Comparison of ENCODE assay signal across 8 cellular contexts in the genomic region with DNA sequence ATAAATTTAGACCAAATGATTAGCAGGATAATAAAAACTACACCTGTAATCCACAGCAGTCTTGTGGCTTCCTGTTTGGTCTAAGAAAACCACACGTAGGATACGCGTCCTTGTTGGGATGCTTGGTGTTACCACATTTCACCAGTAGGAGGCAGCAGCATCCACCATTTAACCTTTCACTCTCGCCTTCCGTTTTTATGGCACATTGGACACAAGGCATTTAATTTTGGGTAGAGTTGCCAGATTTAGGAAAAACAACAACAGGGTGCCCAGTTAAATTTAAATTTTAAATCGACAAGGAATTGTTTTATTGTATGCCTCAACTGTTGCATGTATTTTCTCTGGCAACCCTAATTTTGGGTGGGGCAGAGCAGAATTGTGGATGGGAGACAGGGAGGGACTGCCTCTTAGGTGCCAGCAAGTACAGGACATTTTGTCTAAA. TPM values are rescaled to one million over a fixed set of nuclear protein-coding genes. Genes with fewer than 3 reads are reported as not detected.
A peak's percentile ranks its signal among the peaks of the same experiment; 100 is the strongest.
DNase-seq lines count a peak whose midpoint lies in the region; ATAC-seq, FAIRE-seq and TF ChIP-seq lines count a peak whose summit lies in the region.

No MANE protein-coding gene starts in this region.

- no peaks in the 10 kb centered on the region; the same call in 1 of the 2 replicates for H3K4me1 ChIP-seq in BE2C
- H3K4me1 ChIP-seq in OCI-LY3 (ENCODE audit: low read length) = peaks cover 5% of the 10 kb centered on the region; the same call in 1 of the 2 replicates

- H3K9me3 Mint-ChIP-seq in activated T-cell treated with anti-CD3 and anti-CD28 coated beads, Interleukin-2, amount 50 U/mL, for 24 hours = no peaks in the 10 kb centered on the region
- peaks cover 4% of the 10 kb centered on the region for H3K9me3 Mint-ChIP-seq in neural crest cell

- peak; percentile 95 for TF ChIP-seq CTCF in BE2C (IDR thresholded peaks at IDR 0.05; ENCODE audit: low read depth, low read length)
- TF ChIP-seq CTCF in OCI-LY3 (IDR thresholded peaks at IDR 0.05; ENCODE audit: low read depth, low read length) = peak; percentile 93
- TF ChIP-seq CTCF in neural crest cell (conservative IDR thresholded peaks at IDR 0.05) = peak; percentile 93

- no peak overlapping the region for H2AFZ ChIP-seq in OCI-LY3 (ENCODE audit: low read depth, low read length)

- H3K36me3 Mint-ChIP-seq in activated T-cell treated with anti-CD3 and anti-CD28 coated beads, Interleukin-2, amount 50 U/mL, for 24 hours (ENCODE audit: low read depth) = no peaks in the 10 kb centered on the region
- H3K36me3 Mint-ChIP-seq in neural crest cell (ENCODE audit: low read depth) = no peaks in the 10 kb centered on the region

- no peaks in the 10 kb centered on the region for H4K20me1 ChIP-seq in OCI-LY3 (ENCODE audit: insufficient read depth, low read length)

- peaks cover 7% of the 10 kb centered on the region for H3K27me3 Mint-ChIP-seq in activated T-cell treated with anti-CD3 and anti-CD28 coated beads, Interleukin-2, amount 50 U/mL, for 24 hours
- H3K27me3 Mint-ChIP-seq in neural crest cell (ENCODE audit: low read depth) = no peaks in the 10 kb centered on the region

- no peaks in the 10 kb centered on the region for H3K27me3 ChIP-seq in BE2C
- H3K27me3 ChIP-seq in OCI-LY3 (ENCODE audit: low read depth, low read length) = peaks cover 46% of the 10 kb centered on the region

- no peaks in the 10 kb centered on the region for H3K36me3 ChIP-seq in BE2C
- H3K36me3 ChIP-seq in OCI-LY3 (replicated peaks; ENCODE audit: low read depth, low read length) = no peaks in the 10 kb centered on the region

- H3K27ac ChIP-seq in OCI-LY3 (ENCODE audit: low read length) (no peak overlapping the region), substantia nigra (ENCODE audit: low read depth, low read length, poor library complexity, severe bottlenecking) (no peak overlapping the region)

- H3K79me2 ChIP-seq in OCI-LY3 (ENCODE audit: low read length) = no peaks in the 10 kb centered on the region

- 0 out of 2 replicates have a peak overlapping the region, but pooled peaks have one; percentile 8 for H3K4me2 ChIP-seq in OCI-LY3 (ENCODE audit: low read length)

- ATAC-seq in GM19372 (IDR thresholded peaks at IDR 0.05; ENCODE audit: low read depth, unreplicated experiment) = peak; percentile 73

- H3K4me3 ChIP-seq in BE2C (ENCODE audit: low read depth, low read length) (no peak overlapping the region), OCI-LY3 (ENCODE audit: low read length) (no peak overlapping the region)

- H3K9ac ChIP-seq in OCI-LY3 (ENCODE audit: low read length) = no peak overlapping the region

- peak; percentile 54 for DNase-seq in BE2C
- DNase-seq in HTR-8/SVneo (ENCODE audit: insufficient read length, low spot score) = peak; percentile 60
- peak; percentile 68 for DNase-seq in activated T-cell treated with anti-CD3 and anti-CD28 coated beads, Interleukin-2, amount 50 U/mL, for 24 hours
- DNase-seq in fibroblast of gingiva (ENCODE audit: low read depth) = peak; percentile 53
- peak; percentile 77 for DNase-seq in neural crest cell (ENCODE audit: low read depth, low spot score)
- DNase-seq in substantia nigra (lab: John Stamatoyannopoulos, UW) = peak in 39 of 49 donors; percentile 2 to 67 (median 42)

- peak; percentile 20 for FAIRE-seq in HTR-8/SVneo (lab: Jason Lieb, UNC)

- no peak overlapping the region for H3K4me3 Mint-ChIP-seq in activated T-cell treated with anti-CD3 and anti-CD28 coated beads, Interleukin-2, amount 50 U/mL, for 24 hours
- H3K4me3 Mint-ChIP-seq in neural crest cell = no peak overlapping the region

- peaks cover 22% of the 10 kb centered on the region for H3K4me1 Mint-ChIP-seq in activated T-cell treated with anti-CD3 and anti-CD28 coated beads, Interleukin-2, amount 50 U/mL, for 24 hours (ENCODE audit: low read depth)
- no peaks in the 10 kb centered on the region for H3K4me1 Mint-ChIP-seq in neural crest cell

- H3K9me3 ChIP-seq in BE2C (no peaks in the 10 kb centered on the region), OCI-LY3 (ENCODE audit: insufficient read depth, low read length) (no peaks in the 10 kb centered on the region)

- no peak overlapping the region for H3K27ac Mint-ChIP-seq in activated T-cell treated with anti-CD3 and anti-CD28 coated beads, Interleukin-2, amount 50 U/mL, for 24 hours
- no peak overlapping the region for H3K27ac Mint-ChIP-seq in neural crest cell (ENCODE audit: unreplicated experiment)

RNA-seq across cellular contexts. Expression of gene LRRC31, which starts 6.3 kb away (rescaled TPM):
- polyA plus RNA-seq in BE2C (2012; ENCODE audit: insufficient read depth, insufficient read length, low read depth) = not detected
- not detected in 2 replicates for total RNA-seq in neural crest cell

RNA-seq across cellular contexts. Expression of gene SAMD7, which starts 47.9 kb away (rescaled TPM):
- polyA plus RNA-seq in BE2C (2012; ENCODE audit: insufficient read depth, insufficient read length, low read depth) = not detected
- total RNA-seq in neural crest cell = not detected in 2 replicates

RNA-seq across cellular contexts. Expression of gene LRRC34, which starts 50.8 kb away (rescaled TPM):
- polyA plus RNA-seq in BE2C (2012; ENCODE audit: insufficient read depth, insufficient read length, low read depth) = 2.6 TPM
- 8.6 and 10.1 TPM in 2 replicates for total RNA-seq in neural crest cell

RNA-seq across cellular contexts. Expression of gene LRRIQ4, which starts 50.8 kb away (rescaled TPM):
- not detected for polyA plus RNA-seq in BE2C (2012; ENCODE audit: insufficient read depth, insufficient read length, low read depth)
- 0.12 and 0.16 TPM in 2 replicates for total RNA-seq in neural crest cell
